In genomic region chr19:50801107-50801506, GRCh38 we compare ENCODE assay signal across 9 cellular contexts. TPM values are rescaled to one million over a fixed set of nuclear protein-coding genes. Genes with fewer than 3 reads are reported as not detected.
DNase-seq lines count a peak whose midpoint lies in the region; ATAC-seq and TF ChIP-seq lines count a peak whose summit lies in the region.
"Had no signal": no experiment of that assay in that cellular context is flagged by ENCODE, and none has a peak within 500 bp of the region (broad histone marks: within the 10 kb centered on the region; RNA-seq: fewer than 3 reads in every experiment).

No MANE protein-coding gene starts in this region.

- no peak for ATAC-seq in activated CD8-positive, alpha-beta memory T cell treated with anti-CD3 and anti-CD28 coated beads, Interleukin-2, amount 10 ng/mL, durations not matched to agents 7 days and 5 days
- ATAC-seq in HG02798 (IDR thresholded peaks at IDR 0.05; ENCODE audit: poor library complexity, unreplicated experiment): no peak

- H3K27ac Mint-ChIP-seq in activated CD8-positive, alpha-beta memory T cell treated with anti-CD3 and anti-CD28 coated beads, Interleukin-2, amount 10 ng/mL, durations not matched to agents 7 days and 5 days: peak overlapping the region; percentile 0
- peak overlapping the region; percentile 83 for H3K27ac Mint-ChIP-seq in mesothelial cell of epicardium

- H3K36me3 ChIP-seq in OCI-LY7 (ENCODE audit: insufficient read depth, low read length): peaks cover 76% of the 10 kb centered on the region
- H3K36me3 ChIP-seq: colonic mucosa had no signal

- CTCF ChIA-PET in activated CD8-positive, alpha-beta memory T cell treated with anti-CD3 and anti-CD28 coated beads, Interleukin-2, amount 10 ng/mL, durations not matched to agents 7 days and 5 days (lab: Charles Lee): interaction anchor here (0.9 to 1.1 kb wide), 2 partner anchors 17 to 245 kb away, joined by 3 read pairs; no protein-coding TSS in a partner anchor
- CTCF ChIA-PET in OCI-LY7 (lab: Charles Lee; ENCODE audit: unreplicated experiment): no interaction called here

- peaks cover 45% of the 10 kb centered on the region for H3K79me2 ChIP-seq in OCI-LY7 (ENCODE audit: insufficient read depth, low read depth, low read length)

- DNase-seq in activated CD8-positive, alpha-beta memory T cell treated with anti-CD3 and anti-CD28 coated beads, Interleukin-2, amount 10 ng/mL, durations not matched to agents 7 days and 5 days: no peak
- DNase-seq in activated CD8-positive, alpha-beta memory T cell treated with anti-CD3 and anti-CD28 coated beads for 24 hours: no peak
- no peak for DNase-seq in OCI-LY7 (ENCODE audit: low spot score)
- DNase-seq in mesothelial cell of epicardium (ENCODE audit: low spot score in 2 of 2, unreplicated experiment in 2 of 2): no peak
- DNase-seq in central memory CD4-positive, alpha-beta T cell: no peak
- DNase-seq: activated CD4-positive, alpha-beta T cell treated with anti-CD3 and anti-CD28 coated beads for 48 hours; colonic mucosa; stimulated activated CD4-positive, alpha-beta T cell treated with anti-CD3 and anti-CD28 coated beads, Interleukin-1b, Interleukin-23, amount 100 ng/mL, for 48 hours had no signal

- H3K27ac ChIP-seq in OCI-LY7 (ENCODE audit: low read depth, low read length, poor library complexity, severe bottlenecking): no peak overlapping the region
- H3K27ac ChIP-seq: colonic mucosa had no signal

- peaks cover 47% of the 10 kb centered on the region for H3K36me3 Mint-ChIP-seq in activated CD8-positive, alpha-beta memory T cell treated with anti-CD3 and anti-CD28 coated beads, Interleukin-2, amount 10 ng/mL, durations not matched to agents 7 days and 5 days
- H3K36me3 Mint-ChIP-seq in mesothelial cell of epicardium: peaks cover 11% of the 10 kb centered on the region

- H3K9me3 ChIP-seq in OCI-LY7 (ENCODE audit: low read length): no peaks in the 10 kb centered on the region
- H3K9me3 ChIP-seq: colonic mucosa had no signal

- peaks cover 22% of the 10 kb centered on the region for H3K4me1 ChIP-seq in OCI-LY7 (ENCODE audit: insufficient read depth, low read length, poor library complexity, severe bottlenecking)

- peaks cover 36% of the 10 kb centered on the region for H3K4me1 Mint-ChIP-seq in activated CD8-positive, alpha-beta memory T cell treated with anti-CD3 and anti-CD28 coated beads, Interleukin-2, amount 10 ng/mL, durations not matched to agents 7 days and 5 days
- peaks cover 26% of the 10 kb centered on the region for H3K4me1 Mint-ChIP-seq in mesothelial cell of epicardium

- peaks cover 43% of the 10 kb centered on the region for H4K20me1 ChIP-seq in OCI-LY7 (ENCODE audit: insufficient read depth, low read length)

- H2AFZ ChIP-seq in OCI-LY7 (ENCODE audit: low read length): no peak overlapping the region

- POLR2A ChIA-PET in OCI-LY7 (lab: Charles Lee): no interaction called here

- no peaks in the 10 kb centered on the region for H3K9me2 ChIP-seq in OCI-LY7 (ENCODE audit: insufficient read depth, low read length)

- H3K4me3 ChIP-seq in OCI-LY7 (ENCODE audit: low read depth, low read length, poor library complexity, severe bottlenecking): no peak overlapping the region
- H3K4me3 ChIP-seq: colonic mucosa had no signal

- intact Hi-C loops in OCI-LY7 (cut with micrococcal nuclease; ENCODE audit: unreplicated experiment): loop anchor here (10.0 kb wide), 1 partner anchor 456 kb away; no protein-coding TSS in a partner anchor

- TF ChIP-seq CTCF in OCI-LY7 (conservative IDR thresholded peaks at IDR 0.05; ENCODE audit: low read length) (no peak), mesothelial cell of epicardium (IDR thresholded peaks at IDR 0.05; ENCODE audit: unreplicated experiment) (no peak)

- BruUV-seq in OCI-LY7 (replicated peaks; lab: Mats Ljungman, UMichigan): TSS peak; percentile 41

- H3K4me3 Mint-ChIP-seq in activated CD8-positive, alpha-beta memory T cell treated with anti-CD3 and anti-CD28 coated beads, Interleukin-2, amount 10 ng/mL, durations not matched to agents 7 days and 5 days: no peak overlapping the region
- H3K4me3 Mint-ChIP-seq in mesothelial cell of epicardium: no peak overlapping the region

- H3K4me2 ChIP-seq in OCI-LY7 (ENCODE audit: low read length): peak overlapping the region; percentile 31; the same call in 1 of the 2 replicates

- H3K27me3 Mint-ChIP-seq in activated CD8-positive, alpha-beta memory T cell treated with anti-CD3 and anti-CD28 coated beads, Interleukin-2, amount 10 ng/mL, durations not matched to agents 7 days and 5 days: no peaks in the 10 kb centered on the region
- H3K27me3 Mint-ChIP-seq in mesothelial cell of epicardium (ENCODE audit: low read depth): no peaks in the 10 kb centered on the region

- no peaks in the 10 kb centered on the region for H3K9me3 Mint-ChIP-seq in activated CD8-positive, alpha-beta memory T cell treated with anti-CD3 and anti-CD28 coated beads, Interleukin-2, amount 10 ng/mL, durations not matched to agents 7 days and 5 days (ENCODE audit: low read depth)
- no peaks in the 10 kb centered on the region for H3K9me3 Mint-ChIP-seq in mesothelial cell of epicardium

RNA-seq across cellular contexts. Expression of gene ACP4, which starts 10.9 kb away (rescaled TPM):
- not detected for total RNA-seq in activated CD8-positive, alpha-beta memory T cell treated with anti-CD3 and anti-CD28 coated beads, Interleukin-2, amount 10 ng/mL, durations not matched to agents 7 days and 5 days
- not detected in 2 replicates for total RNA-seq in OCI-LY7 (2014; rRNA removed; shearing (Covaris generic))
- not detected in 2 replicates for total RNA-seq in OCI-LY7 (2022)
- total RNA-seq in mesothelial cell of epicardium: not detected in 3 replicates
- total RNA-seq: colonic mucosa had no signal

RNA-seq across cellular contexts. Expression of gene KLK1, which starts 22.5 kb away (rescaled TPM):
- total RNA-seq in activated CD8-positive, alpha-beta memory T cell treated with anti-CD3 and anti-CD28 coated beads, Interleukin-2, amount 10 ng/mL, durations not matched to agents 7 days and 5 days: 1 to 10 TPM; 3.0 to 3.2 TPM
- total RNA-seq in OCI-LY7 (2014; rRNA removed; shearing (Covaris generic)): not detected in 2 replicates
- total RNA-seq in OCI-LY7 (2022): 3.4 and 5.1 TPM in 2 replicates
- 0.27 to 0.40 TPM in 2 of 3 replicates, not detected in the other for total RNA-seq in mesothelial cell of epicardium

RNA-seq across cellular contexts. Expression of gene GPR32, which starts 30.8 kb away (rescaled TPM):
- total RNA-seq in activated CD8-positive, alpha-beta memory T cell treated with anti-CD3 and anti-CD28 coated beads, Interleukin-2, amount 10 ng/mL, durations not matched to agents 7 days and 5 days: not detected
- not detected in 2 replicates for total RNA-seq in OCI-LY7 (2014; rRNA removed; shearing (Covaris generic))
- total RNA-seq in OCI-LY7 (2022): not detected in 2 replicates
- not detected in 3 replicates for total RNA-seq in mesothelial cell of epicardium
- total RNA-seq: colonic mucosa had no signal

RNA-seq across cellular contexts. Expression of gene KLK15, which starts 32.3 kb away (rescaled TPM):
- total RNA-seq in activated CD8-positive, alpha-beta memory T cell treated with anti-CD3 and anti-CD28 coated beads, Interleukin-2, amount 10 ng/mL, durations not matched to agents 7 days and 5 days: not detected
- not detected in 2 replicates for total RNA-seq in OCI-LY7 (2014; rRNA removed; shearing (Covaris generic))
- not detected in 2 replicates for total RNA-seq in OCI-LY7 (2022)
- not detected in 3 replicates for total RNA-seq in mesothelial cell of epicardium

RNA-seq across cellular contexts. Expression of gene KLK3, which starts 53.6 kb away (rescaled TPM):
- not detected for total RNA-seq in activated CD8-positive, alpha-beta memory T cell treated with anti-CD3 and anti-CD28 coated beads, Interleukin-2, amount 10 ng/mL, durations not matched to agents 7 days and 5 days
- not detected in 2 replicates for total RNA-seq in OCI-LY7 (2014; rRNA removed; shearing (Covaris generic))
- total RNA-seq in OCI-LY7 (2022) (not detected in 2 replicates), mesothelial cell of epicardium (not detected in 3 replicates)
